ENCODE assay signal across 13 cellular contexts in genomic region chr7:8378349-8379019, GRCh38.
"Had no signal": no experiment of that assay in that cellular context is flagged by ENCODE, and none has a peak within 500 bp of the region (broad histone marks: within the 10 kb centered on the region; RNA-seq: fewer than 3 reads in every experiment).

No MANE protein-coding gene starts in this region.

- DNase-seq: activated CD4-positive, CD25-positive, alpha-beta regulatory T cell treated with anti-CD3 and anti-CD28 coated beads, Interleukin-2, amount 50 U/mL, for 72 hours; activated naive CD4-positive, alpha-beta T cell; activated naive CD8-positive, alpha-beta T cell treated with anti-CD3 and anti-CD28 coated beads, Interleukin-2, amount 10 ng/mL, durations not matched to agents 7 days and 5 days; brain microvascular endothelial cell; effector memory CD4-positive, alpha-beta T cell; foreskin melanocyte; left cardiac atrium; lower lobe of right lung; psoas muscle; T1000 had no signal

- H3K36me3 Mint-ChIP-seq: activated naive CD8-positive, alpha-beta T cell treated with anti-CD3 and anti-CD28 coated beads, Interleukin-2, amount 10 ng/mL, durations not matched to agents 7 days and 5 days; mesothelial cell of epicardium had no signal

- ATAC-seq: left cardiac atrium, lower lobe of right lung, psoas muscle, sciatic nerve had no signal

- H3K27ac Mint-ChIP-seq: activated naive CD8-positive, alpha-beta T cell treated with anti-CD3 and anti-CD28 coated beads, Interleukin-2, amount 10 ng/mL, durations not matched to agents 7 days and 5 days; mesothelial cell of epicardium; stimulated activated naive CD8-positive, alpha-beta T cell treated with anti-CD3 and anti-CD28 coated beads, Interleukin-15, Interleukin-2, amounts not matched to agents 100 ng/mL and 50 ng/mL, for 24 hours had no signal

- H3K4me1 Mint-ChIP-seq: activated naive CD8-positive, alpha-beta T cell treated with anti-CD3 and anti-CD28 coated beads, Interleukin-2, amount 10 ng/mL, durations not matched to agents 7 days and 5 days had no signal

- H3K4me3 Mint-ChIP-seq: activated naive CD8-positive, alpha-beta T cell treated with anti-CD3 and anti-CD28 coated beads, Interleukin-2, amount 10 ng/mL, durations not matched to agents 7 days and 5 days; mesothelial cell of epicardium; stimulated activated naive CD8-positive, alpha-beta T cell treated with anti-CD3 and anti-CD28 coated beads, Interleukin-15, Interleukin-2, amounts not matched to agents 100 ng/mL and 50 ng/mL, for 24 hours had no signal

- H3K9me3 Mint-ChIP-seq: activated naive CD8-positive, alpha-beta T cell treated with anti-CD3 and anti-CD28 coated beads, Interleukin-2, amount 10 ng/mL, durations not matched to agents 7 days and 5 days; stimulated activated naive CD8-positive, alpha-beta T cell treated with anti-CD3 and anti-CD28 coated beads, Interleukin-15, Interleukin-2, amounts not matched to agents 100 ng/mL and 50 ng/mL, for 24 hours had no signal
